Comparison of ENCODE assay signal across 34 cellular contexts in genomic region chr16:63169100-63169499, GRCh38.
"Had no signal": no experiment of that assay in that cellular context is flagged by ENCODE, and none has a peak within 500 bp of the region (broad histone marks: within the 10 kb centered on the region; RNA-seq: fewer than 3 reads in every experiment).

No MANE protein-coding gene starts in this region.

- H3K27me3 ChIP-seq: MG63 had no signal

- DNase-seq: Karpas-422, Kasumi-1, KG1, MG63, MM.1S, MV-4-11, NCI-H1048, NCI-H1092, NCI-H1092 treated with DMSO at 0.1 percent for 48 hours, NCI-H1105, NCI-H1105 treated with DMSO at 0.1 percent for 48 hours, NCI-H1417, NCI-H1417 treated with DMSO at 0.1 percent for 48 hours, NCI-H1436, NCI-H1436 treated with DMSO at 0.1 percent for 48 hours, NCI-H146, NCI-H1694, NCI-H1694 treated with DMSO at 0.1 percent for 48 hours, NCI-H187, NCI-H187 treated with DMSO at 0.1 percent for 48 hours, NCI-H1930, NCI-H2029, NCI-H2029 treated with DMSO at 0.1 percent for 48 hours, NCI-H2081, NCI-H2081 treated with DMSO at 0.1 percent for 48 hours, NCI-H2107, NCI-H2171, NCI-H2171 treated with DMSO at 0.1 percent for 48 hours, NCI-H2227 treated with DMSO at 0.1 percent for 48 hours, NCI-H226, NCI-H345, NCI-H446, NCI-H446 treated with DMSO at 0.1 percent for 48 hours had no signal

- H3K36me3 ChIP-seq: MG63 had no signal

- H3K4me3 ChIP-seq: MG63 had no signal

- H3K9me3 ChIP-seq: MG63 had no signal

- H3K27ac ChIP-seq: KMS-11 had no signal
